28 cellular contexts compared by ENCODE assay signal in genomic region chr3:78134496-78134895, GRCh38.
"Had no signal": no experiment of that assay in that cellular context is flagged by ENCODE, and none has a peak within 500 bp of the region (broad histone marks: within the 10 kb centered on the region; RNA-seq: fewer than 3 reads in every experiment).

No MANE protein-coding gene starts in this region.

- H3K4me3 ChIP-seq: pancreas, prostate gland, right lobe of liver, sigmoid colon, suprapubic skin, testis, tibial artery, transverse colon, upper lobe of right lung, uterus had no signal

- H3K27ac ChIP-seq: neutrophil, pancreas, prostate gland, right lobe of liver, sigmoid colon, suprapubic skin, testis, tibial artery, transverse colon, upper lobe of right lung, uterus had no signal

- H3K27me3 ChIP-seq: neutrophil, pancreas, right lobe of liver, sigmoid colon, suprapubic skin, testis, tibial artery, transverse colon, upper lobe of right lung, uterus had no signal

- H3K36me3 Mint-ChIP-seq: naive thymus-derived CD8-positive, alpha-beta T cell; stimulated activated effector memory CD8-positive, alpha-beta T cell treated with anti-CD3 and anti-CD28 coated beads, Interleukin-12 subunit alpha, Interleukin-12 subunit beta, amount 100 ng/mL, for 72 hours; type B pancreatic cell had no signal

- H3K27ac Mint-ChIP-seq: naive thymus-derived CD8-positive, alpha-beta T cell; natural killer cell treated with Interleukin-12 subunit alpha and Interleukin-12 subunit beta and Interleukin-15 and Interleukin-18, amount 100 ng/mL, for 72 hours; nephron progenitor cell; stimulated activated effector memory CD8-positive, alpha-beta T cell treated with anti-CD3 and anti-CD28 coated beads, Interleukin-12 subunit alpha, Interleukin-12 subunit beta, amount 100 ng/mL, for 72 hours; stimulated activated naive CD8-positive, alpha-beta T cell treated with anti-CD3 and anti-CD28 coated beads, Interleukin-15, amount 100 ng/mL, for 72 hours; type B pancreatic cell had no signal

- H3K9me3 Mint-ChIP-seq: nephron progenitor cell, type B pancreatic cell had no signal

- DNase-seq: naive thymus-derived CD8-positive, alpha-beta T cell; nephron progenitor cell; nucleus accumbens; pancreas; right cardiac atrium; right lobe of liver; sigmoid colon; small intestine; stimulated activated CD4-positive, alpha-beta T cell treated with anti-CD3 and anti-CD28 coated beads, Interleukin-15, amount 100 ng/mL, for 24 hours; stimulated activated CD4-positive, alpha-beta T cell treated with anti-CD3 and anti-CD28 coated beads, Interleukin-2, amount 100 ng/mL, for 24 hours; stimulated activated CD4-positive, alpha-beta T cell treated with anti-CD3 and anti-CD28 coated beads, Interleukin-2, amount 100 ng/mL, for 48 hours; stimulated activated CD4-positive, alpha-beta T cell treated with anti-CD3 and anti-CD28 coated beads, Interleukin-4, amount 100 ng/mL, for 24 hours; stimulated activated naive CD4-positive, alpha-beta T cell; stimulated activated naive CD8-positive, alpha-beta T cell treated with anti-CD3 and anti-CD28 coated beads, Interleukin-15, amount 100 ng/mL, for 72 hours; stimulated activated naive CD8-positive, alpha-beta T cell treated with anti-CD3 and anti-CD28 coated beads, Interleukin-15, Interleukin-2, amounts not matched to agents 100 U/mL and 50 U/mL, for 24 hours; substantia nigra; testis; tibial artery; transverse colon; upper lobe of right lung; uterus had no signal

- H3K4me1 ChIP-seq: pancreas, prostate gland, right lobe of liver, sigmoid colon, suprapubic skin, testis, tibial artery, transverse colon, upper lobe of right lung, uterus had no signal

- H3K4me3 Mint-ChIP-seq: naive thymus-derived CD8-positive, alpha-beta T cell; natural killer cell treated with Interleukin-12 subunit alpha and Interleukin-12 subunit beta and Interleukin-15 and Interleukin-18, amount 100 ng/mL, for 72 hours; nephron progenitor cell; neural crest cell; stimulated activated effector memory CD8-positive, alpha-beta T cell treated with anti-CD3 and anti-CD28 coated beads, Interleukin-12 subunit alpha, Interleukin-12 subunit beta, amount 100 ng/mL, for 72 hours; stimulated activated naive CD8-positive, alpha-beta T cell treated with anti-CD3 and anti-CD28 coated beads, Interleukin-15, amount 100 ng/mL, for 72 hours; type B pancreatic cell had no signal

- H3K27me3 Mint-ChIP-seq: naive thymus-derived CD8-positive, alpha-beta T cell; natural killer cell treated with Interleukin-12 subunit alpha and Interleukin-12 subunit beta and Interleukin-15 and Interleukin-18, amount 100 ng/mL, for 72 hours; stimulated activated naive CD8-positive, alpha-beta T cell treated with anti-CD3 and anti-CD28 coated beads, Interleukin-15, amount 100 ng/mL, for 72 hours; type B pancreatic cell had no signal

- H3K36me3 ChIP-seq: neutrophil, pancreas, prostate gland, right lobe of liver, sigmoid colon, suprapubic skin, tibial artery, transverse colon, upper lobe of right lung, uterus had no signal

- FAIRE-seq: pancreas, small intestine had no signal

- H3K9me3 ChIP-seq: neutrophil, prostate gland, right lobe of liver, sigmoid colon, suprapubic skin, testis, tibial artery, transverse colon, upper lobe of right lung, uterus had no signal

- ATAC-seq: naive thymus-derived CD8-positive, alpha-beta T cell; natural killer cell treated with Interleukin-12 subunit alpha and Interleukin-12 subunit beta and Interleukin-15 and Interleukin-18, amount 100 ng/mL, for 72 hours; pancreas; right cardiac atrium; right lobe of liver; stimulated activated effector memory CD8-positive, alpha-beta T cell treated with anti-CD3 and anti-CD28 coated beads, Interleukin-12 subunit alpha, Interleukin-12 subunit beta, amount 100 ng/mL, for 72 hours; stimulated activated naive CD8-positive, alpha-beta T cell treated with anti-CD3 and anti-CD28 coated beads, Interleukin-15, amount 100 ng/mL, for 72 hours; stimulated activated naive CD8-positive, alpha-beta T cell treated with anti-CD3 and anti-CD28 coated beads, Interleukin-15, Interleukin-2, amounts not matched to agents 100 U/mL and 50 U/mL, for 24 hours; upper lobe of right lung had no signal

- H3K4me1 Mint-ChIP-seq: naive thymus-derived CD8-positive, alpha-beta T cell; nephron progenitor cell; neural crest cell; stimulated activated effector memory CD8-positive, alpha-beta T cell treated with anti-CD3 and anti-CD28 coated beads, Interleukin-12 subunit alpha, Interleukin-12 subunit beta, amount 100 ng/mL, for 72 hours; stimulated activated naive CD8-positive, alpha-beta T cell treated with anti-CD3 and anti-CD28 coated beads, Interleukin-15, amount 100 ng/mL, for 72 hours had no signal
